1 cellular context compared by ENCODE assay signal in the genomic region with DNA sequence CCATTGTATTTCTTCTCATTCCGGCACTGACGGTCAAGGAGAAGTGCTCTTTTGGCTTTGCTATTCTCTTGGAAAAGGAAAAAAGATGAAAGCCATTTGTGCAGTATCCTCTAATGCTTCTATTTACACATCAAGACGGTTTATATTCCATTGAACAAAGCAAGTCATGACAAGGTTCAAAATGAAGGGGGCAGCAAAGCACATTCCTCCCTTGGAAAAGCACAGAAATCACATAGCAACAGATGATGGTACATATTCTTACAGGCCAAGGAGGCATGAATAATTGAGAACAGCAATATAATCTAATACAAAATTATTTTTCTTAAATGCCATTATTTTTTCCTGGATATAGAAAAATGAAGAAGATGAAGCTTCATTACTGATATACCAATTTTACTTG.
TF ChIP-seq lines count a peak whose summit lies in the region.

No MANE protein-coding gene starts in this region.

TF ChIP-seq in SK-N-SH treated with all-trans-retinoic acid at 6 μM for 48 hours, 23 proteins besides CTCF, POLR2A, EP300 and RAD21 (continued from another document):
- TF ChIP-seq, protein P1, sequence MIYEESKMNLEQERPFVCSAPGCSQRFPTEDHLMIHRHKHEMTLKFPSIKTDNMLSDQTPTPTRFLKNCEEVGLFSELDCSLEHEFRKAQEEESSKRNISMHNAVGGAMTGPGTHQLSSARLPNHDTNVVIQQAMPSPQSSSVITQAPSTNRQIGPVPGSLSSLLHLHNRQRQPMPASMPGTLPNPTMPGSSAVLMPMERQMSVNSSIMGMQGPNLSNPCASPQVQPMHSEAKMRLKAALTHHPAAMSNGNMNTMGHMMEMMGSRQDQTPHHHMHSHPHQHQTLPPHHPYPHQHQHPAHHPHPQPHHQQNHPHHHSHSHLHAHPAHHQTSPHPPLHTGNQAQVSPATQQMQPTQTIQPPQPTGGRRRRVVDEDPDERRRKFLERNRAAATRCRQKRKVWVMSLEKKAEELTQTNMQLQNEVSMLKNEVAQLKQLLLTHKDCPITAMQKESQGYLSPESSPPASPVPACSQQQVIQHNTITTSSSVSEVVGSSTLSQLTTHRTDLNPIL (CRISPR knock-in tag; IDR thresholded peaks at IDR 0.05; ENCODE audit: low read depth): no peak
- TF ChIP-seq ISL1 (CRISPR knock-in tag; IDR thresholded peaks at IDR 0.05) (no peak), SNAI2 (CRISPR knock-in tag; IDR thresholded peaks at IDR 0.05) (no peak)
TF ChIP-seq in SK-N-SH treated with all-trans-retinoic acid at 6 μM for 48 hours: peak in this region for 0.
